10 cellular contexts compared by ENCODE assay signal in the genomic region with DNA sequence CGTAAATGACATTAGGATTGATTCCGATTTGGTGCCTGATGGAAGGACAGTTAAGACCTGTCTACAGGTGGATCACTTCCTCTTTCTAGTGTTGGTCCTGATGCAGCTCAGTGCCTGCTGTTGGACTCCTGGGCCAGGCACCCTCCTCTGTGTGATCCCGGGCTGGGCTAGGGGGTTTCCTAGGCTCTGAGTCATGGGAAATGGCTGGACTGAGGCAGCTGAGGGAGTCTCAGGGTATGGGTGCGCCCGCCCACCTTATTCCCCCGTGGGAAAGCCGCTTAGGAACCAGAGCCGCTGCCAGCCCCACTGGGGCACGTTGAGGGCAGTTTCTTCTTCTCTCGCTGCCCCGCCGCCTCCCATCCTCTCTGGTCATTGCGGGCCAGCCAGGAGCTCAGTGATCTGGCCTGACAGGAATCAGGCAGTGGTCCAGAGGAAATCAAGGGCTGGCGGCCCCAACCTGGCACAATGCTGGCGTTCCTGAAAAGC. TPM values are rescaled to one million over a fixed set of nuclear protein-coding genes. Genes with fewer than 3 reads are reported as not detected.
DNase-seq lines count a peak whose midpoint lies in the region; ATAC-seq and TF ChIP-seq lines count a peak whose summit lies in the region.
"Had no signal": no experiment of that assay in that cellular context is flagged by ENCODE, and none has a peak within 500 bp of the region (broad histone marks: within the 10 kb centered on the region; RNA-seq: fewer than 3 reads in every experiment).

No MANE protein-coding gene starts in this region.

- peak overlapping the region; percentile 85 for H3K4me3 Mint-ChIP-seq in activated naive CD8-positive, alpha-beta T cell
- H3K4me3 Mint-ChIP-seq: dendritic cell treated with granulocyte-macrophage colony-stimulating factor and Interleukin-4, amounts not matched to agents 40 ng/mL and 50 ng/mL, for 4 days had no signal

- H3K4me1 ChIP-seq in lower lobe of right lung (peaks cover 71% of the 10 kb centered on the region), smooth muscle cell (ENCODE audit: low read depth) (no peaks in the 10 kb centered on the region)

- H3K27ac ChIP-seq in lower lobe of right lung = peak overlapping the region; percentile 60
- H3K27ac ChIP-seq in smooth muscle cell (ENCODE audit: low read depth) = no peak overlapping the region

- H3K9ac ChIP-seq in smooth muscle cell (ENCODE audit: low read depth) = no peak overlapping the region

- no peaks in the 10 kb centered on the region for H3K9me3 ChIP-seq in lower lobe of right lung
- H3K9me3 ChIP-seq in smooth muscle cell (replicated peaks; ENCODE audit: low read depth) = no peaks in the 10 kb centered on the region

- H3K27ac Mint-ChIP-seq in activated naive CD8-positive, alpha-beta T cell = peak overlapping the region; percentile 97
- H3K27ac Mint-ChIP-seq: dendritic cell treated with granulocyte-macrophage colony-stimulating factor and Interleukin-4, amounts not matched to agents 40 ng/mL and 50 ng/mL, for 4 days had no signal

- TF ChIP-seq CTCF in GM12864 (IDR thresholded peaks at IDR 0.05; ENCODE audit: low read depth, low read length, missing control alignments) (no peak), lower lobe of right lung (IDR thresholded peaks at IDR 0.05) (no peak), smooth muscle cell (IDR thresholded peaks at IDR 0.05; ENCODE audit: borderline replicate concordance, insufficient read depth, poor library complexity, severe bottlenecking) (no peak)

- no peaks in the 10 kb centered on the region for H3F3A ChIP-seq in smooth muscle cell (ENCODE audit: low read depth)

- H3K36me3 ChIP-seq in lower lobe of right lung (peaks cover 5% of the 10 kb centered on the region), smooth muscle cell (ENCODE audit: low read depth) (no peaks in the 10 kb centered on the region)

- H4K20me1 ChIP-seq in smooth muscle cell (ENCODE audit: low read depth) = peaks cover 98% of the 10 kb centered on the region

- ATAC-seq in HG02852 (IDR thresholded peaks at IDR 0.05; ENCODE audit: unreplicated experiment) (peak; percentile 65), lower lobe of right lung (no peak), HG03565 (IDR thresholded peaks at IDR 0.05; ENCODE audit: unreplicated experiment) (no peak)

- H3K27me3 Mint-ChIP-seq in activated naive CD8-positive, alpha-beta T cell = no peaks in the 10 kb centered on the region

- intact Hi-C loops in lower lobe of right lung (cut with DNase I) = no loop called here

- no peak overlapping the region for H2AFZ ChIP-seq in smooth muscle cell (ENCODE audit: low read depth)

- H3K4me3 ChIP-seq in GM12864 (ENCODE audit: low read depth, low read length) = no peak overlapping the region
- H3K4me3 ChIP-seq in lower lobe of right lung = no peak overlapping the region
- H3K4me3 ChIP-seq in smooth muscle cell = no peak overlapping the region

- peak; percentile 22 for DNase-seq in GM12864 (ENCODE audit: low read depth)
- DNase-seq in lower lobe of right lung = no peak
- no peak for DNase-seq in NOMO-1 treated with dmso at 0.1 percent for 144 hours (lab: John Stamatoyannopoulos, UW; ENCODE audit: unreplicated experiment)
- DNase-seq in smooth muscle cell (lab: John Stamatoyannopoulos, UW; ENCODE audit: unreplicated experiment) = no peak
- no peak for DNase-seq in mucosa of gallbladder (ENCODE audit: low spot score)
- DNase-seq: NCI-H510A had no signal

- H3K79me2 ChIP-seq in smooth muscle cell (ENCODE audit: low read depth) = no peaks in the 10 kb centered on the region

- WGBS in smooth muscle cell (ENCODE audit: low lambda C conversion rate) = 89% methylated on average over 13 of the region's 15 CpGs

- H3K4me1 Mint-ChIP-seq in activated naive CD8-positive, alpha-beta T cell (ENCODE audit: low read depth) = peaks cover 96% of the 10 kb centered on the region

- H3K27me3 ChIP-seq in lower lobe of right lung (ENCODE audit: low read depth) (no peaks in the 10 kb centered on the region), smooth muscle cell (ENCODE audit: low read depth) (no peaks in the 10 kb centered on the region)

- no peaks in the 10 kb centered on the region for H3K9me3 Mint-ChIP-seq in activated naive CD8-positive, alpha-beta T cell (ENCODE audit: low read depth)
- H3K9me3 Mint-ChIP-seq: dendritic cell treated with granulocyte-macrophage colony-stimulating factor and Interleukin-4, amounts not matched to agents 40 ng/mL and 50 ng/mL, for 4 days had no signal

- peaks cover 2% of the 10 kb centered on the region for H3K36me3 Mint-ChIP-seq in activated naive CD8-positive, alpha-beta T cell

- no peak overlapping the region for H3K4me2 ChIP-seq in smooth muscle cell

RNA-seq across cellular contexts. Expression of gene TCF7, which starts 12.9 kb away (rescaled TPM):
- 5.7 TPM for total RNA-seq in lower lobe of right lung
- total RNA-seq in smooth muscle cell = 1.8 and 3.2 TPM in 2 replicates
- polyA plus RNA-seq in smooth muscle cell = 3.4 and 10.8 TPM in 2 replicates
- 7.4 TPM for total RNA-seq in mucosa of gallbladder

RNA-seq across cellular contexts. Expression of gene SKP1, which starts 49.3 kb away (rescaled TPM):
- total RNA-seq in lower lobe of right lung = 249 TPM
- total RNA-seq in smooth muscle cell = 620 and 658 TPM in 2 replicates
- polyA plus RNA-seq in smooth muscle cell = 735 and 739 TPM in 2 replicates
- total RNA-seq in mucosa of gallbladder = 340 TPM
